Comparison of ENCODE assay signal across 13 cellular contexts in genomic region chr7:29915481-29916215, GRCh38.
DNase-seq lines count a peak whose midpoint lies in the region; ATAC-seq, FAIRE-seq and TF ChIP-seq lines count a peak whose summit lies in the region.
"Had no signal": no experiment of that assay in that cellular context is flagged by ENCODE, and none has a peak within 500 bp of the region (broad histone marks: within the 10 kb centered on the region; RNA-seq: fewer than 3 reads in every experiment).

No MANE protein-coding gene starts in this region.

- H3K36me3 Mint-ChIP-seq in brain = peaks cover 61% of the 10 kb centered on the region
- H3K36me3 Mint-ChIP-seq in activated CD4-positive, alpha-beta T cell treated with anti-CD3 and anti-CD28 coated beads for 36 hours (ENCODE audit: low read depth) = no peaks in the 10 kb centered on the region

- peak overlapping the region in 4 of 5 experiments; percentile 13 to 84 (median 68) for H3K27ac Mint-ChIP-seq in brain
- H3K27ac Mint-ChIP-seq in activated CD4-positive, alpha-beta T cell treated with anti-CD3 and anti-CD28 coated beads for 36 hours = no peak overlapping the region
- H3K27ac Mint-ChIP-seq: effector memory CD8-positive, alpha-beta T cell had no signal

- CTCF ChIA-PET in activated CD4-positive, alpha-beta T cell treated with anti-CD3 and anti-CD28 coated beads for 36 hours (lab: Charles Lee) = no interaction called here

- intact Hi-C loops in testis (cut with DNase I; ENCODE audit: low total_unique reads) = no loop called here
- intact Hi-C loops in activated CD4-positive, alpha-beta T cell treated with anti-CD3 and anti-CD28 coated beads for 36 hours (cut with DNase I, micrococcal nuclease) = no loop called here

- TF ChIP-seq POLR2A in testis (IDR thresholded peaks at IDR 0.05) = no peak

- FAIRE-seq in islet of Langerhans (lab: Jason Lieb, UNC) = peak; percentile 33

- H3K4me3 ChIP-seq in testis = no peak overlapping the region
- H3K4me3 ChIP-seq: thyroid gland had no signal

- H3K4me1 Mint-ChIP-seq in brain = peaks cover 29% of the 10 kb centered on the region
- H3K4me1 Mint-ChIP-seq in activated CD4-positive, alpha-beta T cell treated with anti-CD3 and anti-CD28 coated beads for 36 hours = no peaks in the 10 kb centered on the region

- H3K27me3 Mint-ChIP-seq in brain = no peaks in the 10 kb centered on the region
- H3K27me3 Mint-ChIP-seq in activated CD4-positive, alpha-beta T cell treated with anti-CD3 and anti-CD28 coated beads for 36 hours = no peaks in the 10 kb centered on the region

- ATAC-seq in GM19324 (IDR thresholded peaks at IDR 0.05; ENCODE audit: low FRiP score, unreplicated experiment) = no peak
- ATAC-seq in activated CD4-positive, alpha-beta T cell treated with anti-CD3 and anti-CD28 coated beads for 36 hours = no peak
- ATAC-seq: effector memory CD8-positive, alpha-beta T cell; sciatic nerve had no signal

- no peak for TF ChIP-seq CTCF in brain (conservative IDR thresholded peaks at IDR 0.05)
- no peak for TF ChIP-seq CTCF in testis (IDR thresholded peaks at IDR 0.05)

- POLR2A ChIA-PET in activated CD4-positive, alpha-beta T cell treated with anti-CD3 and anti-CD28 coated beads for 36 hours (lab: Charles Lee) = no interaction called here

- H3K9me3 Mint-ChIP-seq in brain = no peaks in the 10 kb centered on the region
- no peaks in the 10 kb centered on the region for H3K9me3 Mint-ChIP-seq in activated CD4-positive, alpha-beta T cell treated with anti-CD3 and anti-CD28 coated beads for 36 hours (ENCODE audit: low read depth)
- H3K9me3 Mint-ChIP-seq: effector memory CD8-positive, alpha-beta T cell had no signal

- peak; percentile 12 for DNase-seq in NCI-H2107 treated with DMSO at 0.1 percent for 48 hours (lab: John Stamatoyannopoulos, UW; ENCODE audit: unreplicated experiment)
- DNase-seq in NCI-H2107 (lab: John Stamatoyannopoulos, UW) = no peak
- peak; percentile 46 for DNase-seq in testis
- DNase-seq in NCI-H774 (lab: John Stamatoyannopoulos, UW) = no peak
- DNase-seq in activated CD4-positive, alpha-beta T cell treated with anti-CD3 and anti-CD28 coated beads for 36 hours = no peak
- DNase-seq: effector memory CD8-positive, alpha-beta T cell; NCI-H446 treated with DMSO at 0.1 percent for 48 hours; SIG-M5 had no signal

- H3K4me1 ChIP-seq in testis = peaks cover 7% of the 10 kb centered on the region

- peak overlapping the region; percentile 21 to 71 for H3K27ac ChIP-seq in testis
- H3K27ac ChIP-seq: thyroid gland had no signal

- H3K4me3 Mint-ChIP-seq in brain = no peak overlapping the region
- no peak overlapping the region for H3K4me3 Mint-ChIP-seq in activated CD4-positive, alpha-beta T cell treated with anti-CD3 and anti-CD28 coated beads for 36 hours
- H3K4me3 Mint-ChIP-seq: effector memory CD8-positive, alpha-beta T cell had no signal

- no peaks in the 10 kb centered on the region for H3K9me3 ChIP-seq in testis
- H3K9me3 ChIP-seq: thyroid gland had no signal

- 29 to 36% methylated on average over 6 to 7 of the region's 7 CpGs for WGBS in testis, 2 donors

- no peaks in the 10 kb centered on the region for H3K27me3 ChIP-seq in testis
- H3K27me3 ChIP-seq: thyroid gland had no signal

- H3K36me3 ChIP-seq in testis (ENCODE audit: low read depth, missing control alignments) = no peaks in the 10 kb centered on the region
- H3K36me3 ChIP-seq: thyroid gland had no signal

Comparison
In these comparisons a context has a peak if more than half of its experiments do, and no peak if none do; other contexts are left out.
1. DNase-seq: peak in NCI-H2107 treated with DMSO at 0.1 percent for 48 hours (single experiment) and testis (single experiment); none in NCI-H2107 (single experiment), NCI-H774 (single experiment) and activated CD4-positive, alpha-beta T cell treated with anti-CD3 and anti-CD28 coated beads for 36 hours (single experiment).